Comparison of ENCODE assay signal across 8 cellular contexts in the genomic region with DNA sequence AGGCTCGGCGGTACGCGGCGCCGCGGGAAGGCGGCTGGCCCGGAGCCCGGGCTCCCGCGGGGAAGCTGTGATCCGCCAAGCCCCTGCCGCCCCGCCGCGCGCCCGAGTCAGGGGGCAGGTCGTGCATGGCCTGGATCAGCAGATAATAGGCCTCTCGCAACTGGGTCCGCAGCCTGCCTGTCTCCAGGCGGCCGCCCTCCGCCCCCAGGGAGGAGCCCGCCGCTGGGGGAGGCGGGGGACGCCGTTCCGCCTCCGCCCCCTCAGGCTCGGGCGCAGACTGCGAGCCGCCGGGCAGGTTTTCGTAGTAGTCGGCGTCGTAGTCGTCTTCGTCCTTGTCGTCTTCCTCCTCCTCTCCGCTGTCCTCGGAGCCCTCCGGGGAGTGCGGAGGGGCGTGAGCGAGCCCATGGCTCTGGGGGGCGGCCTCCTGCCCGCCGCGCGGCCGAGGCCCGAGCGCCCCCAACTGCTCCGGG. TPM values are rescaled to one million over a fixed set of nuclear protein-coding genes. Genes with fewer than 3 reads are reported as not detected.
DNase-seq lines count a peak whose midpoint lies in the region; ATAC-seq and TF ChIP-seq lines count a peak whose summit lies in the region.

A gene with protein sequence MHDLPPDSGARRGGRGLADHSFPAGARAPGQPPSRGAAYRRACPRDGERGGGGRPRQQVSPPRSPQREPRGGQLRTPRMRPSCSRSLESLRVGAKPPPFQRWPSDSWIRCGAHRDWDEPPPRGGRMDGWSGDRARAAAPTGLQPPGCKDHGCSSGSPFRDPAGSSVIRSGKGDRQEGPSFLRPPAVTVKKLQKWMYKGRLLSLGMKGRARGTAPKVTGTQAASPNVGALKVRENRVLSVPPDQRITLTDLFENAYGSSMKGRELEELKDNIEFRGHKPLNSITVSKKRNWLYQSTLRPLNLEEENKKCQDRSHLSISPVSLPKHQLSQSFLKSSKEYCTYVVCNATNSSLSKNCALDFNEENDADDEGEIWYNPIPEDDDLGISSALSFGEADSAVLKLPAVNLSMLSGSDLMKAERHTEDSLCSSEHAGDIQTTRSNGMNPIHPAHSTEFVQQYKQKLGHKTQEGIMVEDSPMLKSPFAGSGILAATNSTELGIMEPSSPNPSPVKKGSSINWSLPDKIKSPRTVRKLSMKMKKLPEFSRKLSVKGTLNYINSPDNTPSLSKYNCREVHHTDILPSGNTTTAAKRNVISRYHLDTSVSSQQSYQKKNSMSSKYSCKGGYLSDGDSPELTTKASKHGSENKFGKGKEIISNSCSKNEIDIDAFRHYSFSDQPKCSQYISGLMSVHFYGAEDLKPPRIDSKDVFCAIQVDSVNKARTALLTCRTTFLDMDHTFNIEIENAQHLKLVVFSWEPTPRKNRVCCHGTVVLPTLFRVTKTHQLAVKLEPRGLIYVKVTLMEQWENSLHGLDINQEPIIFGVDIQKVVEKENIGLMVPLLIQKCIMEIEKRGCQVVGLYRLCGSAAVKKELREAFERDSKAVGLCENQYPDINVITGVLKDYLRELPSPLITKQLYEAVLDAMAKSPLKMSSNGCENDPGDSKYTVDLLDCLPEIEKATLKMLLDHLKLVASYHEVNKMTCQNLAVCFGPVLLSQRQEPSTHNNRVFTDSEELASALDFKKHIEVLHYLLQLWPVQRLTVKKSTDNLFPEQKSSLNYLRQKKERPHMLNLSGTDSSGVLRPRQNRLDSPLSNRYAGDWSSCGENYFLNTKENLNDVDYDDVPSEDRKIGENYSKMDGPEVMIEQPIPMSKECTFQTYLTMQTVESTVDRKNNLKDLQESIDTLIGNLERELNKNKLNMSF (minus strand): TSS at position 147 of the 470 bp plus-strand sequence. CDS start 20 bp downstream, at position 127.

- in situ Hi-C loops in GM23248 (cut with MboI) = no loop called here

- TF ChIP-seq POLR2A in vagina (IDR thresholded peaks at IDR 0.05) = peak in 1 of 2 donors; percentile 60

- peak within 1 kb of the TSS; percentile 78 for H3K9ac ChIP-seq in GM23248

- H3K4me3 Mint-ChIP-seq in activated naive CD8-positive, alpha-beta T cell treated with anti-CD3 and anti-CD28 coated beads, Interleukin-2, amount 50 U/mL, for 24 hours = peak within 1 kb of the TSS; percentile 90

- peak in 1 of 3 experiments; percentile 30 for TF ChIP-seq CTCF in vagina (IDR thresholded peaks at IDR 0.05)

- no peaks in the 10 kb centered on the region for H3K27me3 ChIP-seq in GM23248 (replicated peaks; ENCODE audit: insufficient read depth)
- H3K27me3 ChIP-seq in vagina = no peaks in the 10 kb centered on the region

- peak within 1 kb of the TSS; percentile 84 for H3K4me3 ChIP-seq in GM23248
- peak within 1 kb of the TSS; percentile 53 to 68 for H3K4me3 ChIP-seq in vagina

- WGBS in GM23248 (ENCODE audit: low coverage in 1 of 2, low lambda C conversion rate in 2 of 2, missing lambda C conversion rate in 2 of 2), 2 experiments = 0 to 2% methylated on average over 42 to 44 of the region's 59 CpGs

- peaks cover 2% of the 10 kb centered on the region for H3K36me3 Mint-ChIP-seq in activated naive CD8-positive, alpha-beta T cell treated with anti-CD3 and anti-CD28 coated beads, Interleukin-2, amount 50 U/mL, for 24 hours (ENCODE audit: low read depth)

- ATAC-seq in activated naive CD8-positive, alpha-beta T cell treated with anti-CD3 and anti-CD28 coated beads, Interleukin-2, amount 50 U/mL, for 24 hours = peak; percentile 81
- ATAC-seq in left ventricle myocardium superior = peak; percentile 93

- DNase-seq in EH (ENCODE audit: low read depth) = peak; percentile 81
- DNase-seq in GM23248 = peak; percentile 76
- DNase-seq in SKM-1 (lab: John Stamatoyannopoulos, UW; ENCODE audit: unreplicated experiment) = peak; percentile 72
- peak; percentile 61 for DNase-seq in activated naive CD8-positive, alpha-beta T cell treated with anti-CD3 and anti-CD28 coated beads, Interleukin-2, amount 50 U/mL, for 24 hours
- peak; percentile 88 for DNase-seq in left ventricle myocardium superior
- DNase-seq in putamen (ENCODE audit: low spot score) = peak; percentile 18
- DNase-seq in vagina (ENCODE audit: extremely low spot score in 2 of 2) = no peak

- no peaks in the 10 kb centered on the region for H3K79me2 ChIP-seq in GM23248 (ENCODE audit: insufficient read depth)

- no peaks in the 10 kb centered on the region for H3K9me2 ChIP-seq in GM23248 (ENCODE audit: insufficient read depth)

- H3K36me3 ChIP-seq in GM23248 (ENCODE audit: low read depth) = no peaks in the 10 kb centered on the region
- no peaks in the 10 kb centered on the region for H3K36me3 ChIP-seq in KOPT-K1 (ENCODE audit: insufficient read depth, low read length)
- no peaks in the 10 kb centered on the region for H3K36me3 ChIP-seq in vagina

- H3F3A ChIP-seq in GM23248 (ENCODE audit: insufficient read depth) = peaks cover 32% of the 10 kb centered on the region

- H3K4me1 ChIP-seq in GM23248 (ENCODE audit: insufficient read depth) (peaks cover 48% of the 10 kb centered on the region), vagina (peaks cover 52% of the 10 kb centered on the region)

- no peak within 1 kb of the TSS for H3K27ac ChIP-seq in GM23248
- H3K27ac ChIP-seq in KOPT-K1 (ENCODE audit: low read depth, low read length, poor library complexity, severe bottlenecking) = peak within 1 kb of the TSS; percentile 63
- peak within 1 kb of the TSS; percentile 92 for H3K27ac ChIP-seq in vagina

- intact Hi-C loops in left ventricle myocardium superior (cut with micrococcal nuclease) (no loop called here), vagina (cut with DNase I) (loop anchor here (5.0 kb wide), 1 partner anchor 51 kb away; no protein-coding TSS in a partner anchor)

- peaks cover 5% of the 10 kb centered on the region for H3K27me3 Mint-ChIP-seq in activated naive CD8-positive, alpha-beta T cell treated with anti-CD3 and anti-CD28 coated beads, Interleukin-2, amount 50 U/mL, for 24 hours

- no peaks in the 10 kb centered on the region for H3K9me3 ChIP-seq in GM23248 (ENCODE audit: low read depth)
- no peaks in the 10 kb centered on the region for H3K9me3 ChIP-seq in KOPT-K1 (ENCODE audit: insufficient read depth, low read length, poor library complexity, severe bottlenecking)
- H3K9me3 ChIP-seq in vagina = no peaks in the 10 kb centered on the region

- H3K4me2 ChIP-seq in GM23248 (ENCODE audit: unreplicated experiment) = peak within 1 kb of the TSS; percentile 81

- H3K4me1 Mint-ChIP-seq in activated naive CD8-positive, alpha-beta T cell treated with anti-CD3 and anti-CD28 coated beads, Interleukin-2, amount 50 U/mL, for 24 hours = peaks cover 23% of the 10 kb centered on the region

- H4K20me1 ChIP-seq in GM23248 (ENCODE audit: insufficient read depth) = no peaks in the 10 kb centered on the region

- H2AFZ ChIP-seq in GM23248 = peak within 1 kb of the TSS; percentile 87

- peak within 1 kb of the TSS; percentile 88 for H3K27ac Mint-ChIP-seq in activated naive CD8-positive, alpha-beta T cell treated with anti-CD3 and anti-CD28 coated beads, Interleukin-2, amount 50 U/mL, for 24 hours

- no peaks in the 10 kb centered on the region for H3K9me3 Mint-ChIP-seq in activated naive CD8-positive, alpha-beta T cell treated with anti-CD3 and anti-CD28 coated beads, Interleukin-2, amount 50 U/mL, for 24 hours

RNA-seq across cellular contexts. Expression of the gene that starts here (rescaled TPM):
- total RNA-seq in GM23248 (2014; rRNA removed; shearing (Covaris generic)) = 4.8 and 6.7 TPM in 2 replicates
- polyA plus RNA-seq in GM23248 (2016; fragmentation: Nextera tagmentation; extraction: Ambion mirVana) = 1.4 TPM in 2 replicates
- 23.0 TPM for total RNA-seq in left ventricle myocardium superior
- total RNA-seq in vagina = 4.7 TPM

Comparison
In these comparisons a context has a peak if more than half of its experiments do, and no peak if none do; other contexts are left out.
1. DNase-seq: peak in EH (single experiment), GM23248 (single experiment), SKM-1 (single experiment), activated naive CD8-positive, alpha-beta T cell treated with anti-CD3 and anti-CD28 coated beads, Interleukin-2, amount 50 U/mL, for 24 hours (single experiment), left ventricle myocardium superior (single experiment) and putamen (single experiment); none in vagina (0 of 2).